Comparison of ENCODE assay signal across 20 cellular contexts in the genomic region with DNA sequence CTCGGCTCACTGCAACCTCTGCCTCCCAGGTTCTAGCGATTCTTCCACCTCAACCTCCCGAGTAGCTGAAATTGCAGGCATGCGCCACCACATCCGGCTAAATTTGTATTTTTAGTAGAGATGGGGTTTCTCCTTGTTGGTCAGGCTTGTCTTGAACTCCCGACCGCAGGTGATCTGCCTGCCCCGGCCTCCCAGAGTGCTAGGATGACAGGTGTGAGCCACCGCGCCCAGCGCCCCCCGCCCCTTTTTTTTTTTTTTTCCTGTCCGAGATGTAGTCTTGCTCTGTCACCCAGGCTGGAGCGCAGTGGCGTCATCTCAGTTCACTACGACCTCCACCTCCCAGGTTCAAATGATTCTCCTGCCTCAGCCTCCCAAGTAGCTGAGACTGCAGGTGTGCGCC.
"Had no signal": no experiment of that assay in that cellular context is flagged by ENCODE, and none has a peak within 500 bp of the region (broad histone marks: within the 10 kb centered on the region; RNA-seq: fewer than 3 reads in every experiment).

No MANE protein-coding gene starts in this region.

- H3K4me3 Mint-ChIP-seq: endodermal cell, mesothelial cell of epicardium, nephron had no signal

- H3K9me3 Mint-ChIP-seq: endodermal cell, mesothelial cell of epicardium, nephron had no signal

- H3K27ac Mint-ChIP-seq: endodermal cell, mesothelial cell of epicardium, nephron had no signal

- ATAC-seq: gastroesophageal sphincter had no signal

- DNase-seq: activated CD4-positive, alpha-beta T cell treated with anti-CD3 and anti-CD28 coated beads for 1 hour; activated CD4-positive, alpha-beta T cell treated with anti-CD3 and anti-CD28 coated beads, Interleukin-2, amount 50 U/mL, for 4 hours; activated naive CD4-positive, alpha-beta T cell treated with Interleukin-2 at 50 U/mL for 16 hours; central memory CD4-positive, alpha-beta T cell; endodermal cell; head of caudate nucleus; hypothalamus; left ventricle myocardium inferior; mammary epithelial cell; ovary; stimulated activated CD4-positive, alpha-beta T cell treated with anti-CD3 and anti-CD28 coated beads, Interleukin-2, amount 100 ng/mL, for 48 hours; stimulated activated CD8-positive, alpha-beta memory T cell treated with anti-CD3 and anti-CD28 coated beads, Interleukin-4, amount 100 ng/mL, for 48 hours; stimulated activated naive CD4-positive, alpha-beta T cell treated with Interleukin-2 at 50 U/mL for 16 hours; substantia nigra; T-helper 1 cell; T-helper 9 cell; thyroid gland had no signal
